1 cellular context compared by ENCODE assay signal in the genomic region with DNA sequence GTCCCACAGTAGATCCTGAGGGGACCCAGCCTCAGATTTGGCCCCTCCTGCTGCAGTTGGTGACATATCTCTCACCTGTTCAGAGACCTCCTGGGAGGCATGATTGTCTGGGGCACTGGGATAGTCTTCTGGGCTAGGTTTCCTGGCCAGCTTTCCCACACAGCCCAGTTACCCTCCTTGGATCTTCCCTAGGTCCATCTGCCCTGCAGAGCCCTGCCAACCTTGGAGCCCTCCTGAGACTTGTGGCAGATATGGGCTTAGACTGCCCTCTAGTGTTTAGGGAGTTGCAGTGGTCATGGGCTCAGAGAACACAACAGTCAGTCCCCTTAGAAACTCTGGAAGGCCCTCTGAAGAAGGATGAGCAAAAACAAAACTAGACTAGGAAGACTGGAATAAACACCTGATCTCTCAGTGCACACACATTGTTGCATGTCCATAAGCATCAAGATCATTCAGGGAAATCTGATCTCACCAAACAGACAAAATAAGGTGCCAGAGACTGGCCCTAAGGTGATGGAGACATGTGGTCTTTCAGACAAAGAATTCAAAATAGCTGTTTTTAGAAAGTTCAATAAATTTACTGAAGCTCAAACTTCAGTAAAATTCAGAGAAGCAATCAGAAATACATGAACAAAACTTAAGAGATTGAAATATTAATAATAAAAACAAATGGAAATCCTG.
TF ChIP-seq lines count a peak whose summit lies in the region.

No MANE protein-coding gene starts in this region.

TF ChIP-seq in SK-N-SH treated with all-trans-retinoic acid at 6 μM for 48 hours, 23 proteins besides CTCF, POLR2A, EP300 and RAD21 (continued from another document):
- TF ChIP-seq GLIS3 (CRISPR knock-in tag; IDR thresholded peaks at IDR 0.05), result no peak
